8 cellular contexts compared by ENCODE assay signal in the genomic region with DNA sequence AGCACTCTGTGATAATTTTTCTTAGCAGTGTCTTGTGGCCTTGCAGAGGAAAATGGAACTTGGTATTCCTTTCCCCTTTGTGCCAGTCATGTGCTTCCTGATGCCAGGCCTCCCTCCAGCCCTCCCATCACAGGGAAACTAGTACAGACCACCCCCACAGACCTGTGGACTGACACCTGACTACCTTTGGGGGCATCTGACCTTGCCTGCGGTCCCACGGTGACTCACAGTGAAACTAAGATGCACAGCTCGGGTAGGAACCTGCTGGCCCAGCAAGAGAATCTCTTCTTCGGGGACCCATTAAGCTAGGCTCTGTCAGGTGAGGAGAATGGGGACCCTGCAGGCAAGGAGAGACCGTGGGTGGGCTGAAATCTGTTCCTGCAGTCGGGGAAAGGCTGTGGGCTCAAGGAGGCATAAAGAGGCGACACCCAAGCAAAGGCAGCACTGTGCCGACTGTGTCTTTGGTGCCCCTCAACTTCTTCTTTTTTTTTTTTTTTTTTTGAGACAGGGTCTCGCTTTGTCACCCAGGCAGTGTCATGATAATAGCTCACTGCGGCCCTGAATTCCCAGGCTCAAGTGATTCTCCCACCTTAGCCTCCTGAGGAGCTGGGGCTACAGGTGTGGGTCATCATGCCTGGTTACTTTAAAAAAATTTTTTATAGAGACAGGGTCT. TPM values are rescaled to one million over a fixed set of nuclear protein-coding genes. Genes with fewer than 3 reads are reported as not detected.
DNase-seq lines count a peak whose midpoint lies in the region; ATAC-seq and TF ChIP-seq lines count a peak whose summit lies in the region.

No MANE protein-coding gene starts in this region.

- H3K27me3 Mint-ChIP-seq in Caco-2 (ENCODE audit: insufficient read depth, unreplicated experiment) = no peaks in the 10 kb centered on the region

- BruUV-seq in Caco-2 (replicated peaks; lab: Mats Ljungman, UMichigan) = no TSS peak

- H3K36me3 ChIP-seq in esophagus (ENCODE audit: control insufficient read depth in 2 of 2, insufficient read depth in 2 of 2, low read length in 1 of 2) = no peaks in the 10 kb centered on the region
- no peaks in the 10 kb centered on the region for H3K36me3 ChIP-seq in suprapubic skin
- no peaks in the 10 kb centered on the region for H3K36me3 ChIP-seq in Caco-2 (ENCODE audit: control insufficient read depth, insufficient read depth, low read length)

- no peak overlapping the region for H3K27ac Mint-ChIP-seq in Caco-2 (ENCODE audit: unreplicated experiment)

- no peaks in the 10 kb centered on the region for H3K27me3 ChIP-seq in esophagus (ENCODE audit: control insufficient read depth in 1 of 2, insufficient read depth in 2 of 2, low read length in 2 of 2)
- H3K27me3 ChIP-seq in suprapubic skin = no peaks in the 10 kb centered on the region
- no peaks in the 10 kb centered on the region for H3K27me3 ChIP-seq in Caco-2 (replicated peaks; ENCODE audit: control insufficient read depth, insufficient read depth, low read length)

- H3K9me3 ChIP-seq in esophagus (ENCODE audit: control insufficient read depth in 2 of 2, insufficient read depth in 1 of 2, low read depth in 1 of 2, low read length in 1 of 2) = no peaks in the 10 kb centered on the region
- no peaks in the 10 kb centered on the region for H3K9me3 ChIP-seq in suprapubic skin
- H3K9me3 ChIP-seq in Caco-2 = no peaks in the 10 kb centered on the region

- H3K9me3 Mint-ChIP-seq in Caco-2 (ENCODE audit: unreplicated experiment) = peaks cover 10% of the 10 kb centered on the region

- intact Hi-C loops in Caco-2 (cut with micrococcal nuclease; ENCODE audit: unreplicated experiment) = no loop called here

- ATAC-seq in GM19438 (IDR thresholded peaks at IDR 0.05; ENCODE audit: low read depth, unreplicated experiment) (peak; percentile 61), HG03175 (IDR thresholded peaks at IDR 0.05; ENCODE audit: unreplicated experiment) (peak; percentile 65)

- no peak overlapping the region for H3K4me3 ChIP-seq in esophagus (ENCODE audit: low read depth in 1 of 2, low read length in 2 of 2)
- H3K4me3 ChIP-seq in suprapubic skin = no peak overlapping the region
- H3K4me3 ChIP-seq in Caco-2 (ENCODE audit: low read depth, low read length) = no peak overlapping the region

- H3K4me1 Mint-ChIP-seq in Caco-2 (ENCODE audit: low read depth, unreplicated experiment) = peaks cover 44% of the 10 kb centered on the region

- CTCF ChIA-PET in Caco-2 (lab: Charles Lee) = interaction anchor here (0.7 kb wide), 2 partner anchors 22 to 150 kb away, joined by 3 to 6 read pairs; no protein-coding TSS in a partner anchor

- no peak for TF ChIP-seq EP300 in suprapubic skin (IDR thresholded peaks at IDR 0.05)

- POLR2A ChIA-PET in Caco-2 (lab: Charles Lee) = interaction anchor here (0.9 kb wide), 1 partner anchor 8 kb away, joined by 3 read pairs; no protein-coding TSS in a partner anchor

- H3K4me1 ChIP-seq in esophagus (ENCODE audit: control insufficient read depth in 2 of 2, insufficient read depth in 2 of 2, low read length in 1 of 2) = peaks cover 0 to 9% of the 10 kb centered on the region in 2 donors
- peaks cover 29% of the 10 kb centered on the region for H3K4me1 ChIP-seq in suprapubic skin
- H3K4me1 ChIP-seq in Caco-2 = peaks cover 62% of the 10 kb centered on the region

- H3K36me3 Mint-ChIP-seq in Caco-2 (ENCODE audit: insufficient read depth, unreplicated experiment) = no peaks in the 10 kb centered on the region

- DNase-seq in suprapubic skin (ENCODE audit: low spot score in 2 of 2) (no peak), Caco-2 (no peak), NOMO-1 treated with DMSO at 0.1 percent for 48 hours (lab: John Stamatoyannopoulos, UW; ENCODE audit: unreplicated experiment) (no peak)
- DNase-seq in stimulated activated CD4-positive, alpha-beta T cell treated with anti-CD3 and anti-CD28 coated beads, Interleukin-1b, Interleukin-23, amount 100 ng/mL, for 48 hours = no peak
- no peak for DNase-seq in effector CD4-positive, alpha-beta T cell

- no peak for TF ChIP-seq POLR2A in suprapubic skin (IDR thresholded peaks at IDR 0.05)

- TF ChIP-seq CTCF in suprapubic skin (IDR thresholded peaks at IDR 0.05) (no peak), Caco-2 (IDR thresholded peaks at IDR 0.05; ENCODE audit: insufficient read depth in 1 of 2, low read depth in 1 of 2, low read length in 1 of 2, severe bottlenecking in 1 of 2, unreplicated experiment in 1 of 2) (no peak)

- H3K4me3 Mint-ChIP-seq in Caco-2 (ENCODE audit: unreplicated experiment) = no peak overlapping the region

- H3K27ac ChIP-seq in esophagus (ENCODE audit: low read depth in 2 of 2, low read length in 1 of 2) (peak overlapping the region; percentile 65 to 84), suprapubic skin (peak overlapping the region; percentile 80)

- 81 to 82% methylated on average over 9 to 10 of the region's 10 CpGs for WGBS in esophagus, 2 donors
- 84% methylated on average over 10 of the region's 10 CpGs for WGBS in suprapubic skin

RNA-seq across cellular contexts. Expression of gene PEX26, which starts 20.9 kb away (rescaled TPM):
- polyA plus RNA-seq in esophagus = 10 to 100 TPM; 13.5 to 15.0 TPM
- 10 to 100 TPM; 31.7 to 47.3 (median 39.1) TPM for total RNA-seq in suprapubic skin
- 37.9 and 40.6 TPM in 2 replicates for total RNA-seq in Caco-2 (2022)

RNA-seq across cellular contexts. Expression of gene MICAL3, which starts 32.6 kb away (rescaled TPM):
- polyA plus RNA-seq in esophagus = 10 to 100 TPM in 1 of 2 donors, 1 to 10 TPM in 1; 6.2 to 13.3 TPM
- 10 to 100 TPM; 30.4 to 57.1 (median 37.7) TPM for total RNA-seq in suprapubic skin
- total RNA-seq in Caco-2 (2022) = 65.6 and 74.0 TPM in 2 replicates

RNA-seq across cellular contexts. Expression of gene TUBA8, which starts 53.7 kb away (rescaled TPM):
- under 1 TPM; 0.89 to 0.98 TPM for polyA plus RNA-seq in esophagus
- total RNA-seq in suprapubic skin (1 to 10 TPM; 1.7 to 7.1 (median 2.6) TPM), Caco-2 (2022) (0.56 and 0.73 TPM in 2 replicates)
